Comparison of ENCODE assay signal across 20 cellular contexts in the genomic region with DNA sequence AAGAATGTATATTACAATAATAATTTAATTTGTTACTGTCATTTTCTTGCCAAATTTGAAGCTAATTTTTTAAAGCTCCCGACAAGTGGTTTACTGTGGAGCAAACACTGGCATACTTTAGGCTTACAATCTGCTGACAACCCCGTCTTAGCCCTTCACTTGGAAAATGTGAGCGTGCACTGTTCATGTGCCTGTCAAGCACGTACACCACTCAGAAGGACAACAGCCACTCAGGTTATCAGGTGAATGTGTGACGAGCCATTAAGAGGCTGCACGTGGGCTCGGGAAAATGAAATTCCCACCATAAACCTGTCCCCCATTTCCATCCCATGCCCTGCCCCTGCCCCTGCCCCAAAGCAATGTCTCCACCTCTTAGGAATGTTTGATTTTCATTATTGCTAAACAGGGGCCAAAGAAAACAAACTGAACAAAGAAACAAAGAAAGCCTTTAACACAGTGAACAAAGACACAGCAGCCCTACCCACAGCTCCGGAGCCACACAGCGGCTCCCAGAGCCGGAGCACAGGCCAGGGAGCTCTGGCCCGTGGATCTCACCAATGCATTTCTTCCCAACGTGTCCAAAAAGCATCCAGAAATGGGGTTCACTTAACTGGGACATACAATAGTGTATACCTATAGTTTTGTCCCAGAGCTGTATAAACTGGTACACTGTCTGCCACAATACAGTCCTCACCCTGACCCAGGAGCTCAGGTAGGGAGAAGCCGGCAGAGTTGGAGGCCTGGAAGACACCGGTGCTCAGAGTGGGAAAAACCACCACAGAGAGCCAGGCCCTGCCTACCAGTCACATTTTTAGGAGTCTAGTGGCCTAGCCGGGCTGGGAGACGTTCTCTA.
DNase-seq lines count a peak whose midpoint lies in the region; ATAC-seq and TF ChIP-seq lines count a peak whose summit lies in the region.
"Had no signal": no experiment of that assay in that cellular context is flagged by ENCODE, and none has a peak within 500 bp of the region (broad histone marks: within the 10 kb centered on the region; RNA-seq: fewer than 3 reads in every experiment).

No MANE protein-coding gene starts in this region.

- peak; percentile 18 for DNase-seq in NCI-H2107 treated with DMSO at 0.1 percent for 48 hours (lab: John Stamatoyannopoulos, UW; ENCODE audit: unreplicated experiment)
- no peak for DNase-seq in NCI-H2107 (lab: John Stamatoyannopoulos, UW)
- DNase-seq in Panc1 (ENCODE audit: low read depth, low spot score), result no peak
- DNase-seq in left kidney (ENCODE audit: low read depth, low spot score), result peak; percentile 49
- DNase-seq in renal cortical epithelial cell (ENCODE audit: low read depth), result peak; percentile 40
- DNase-seq in NCI-H2196 treated with DMSO at 0.1 percent for 48 hours (lab: John Stamatoyannopoulos, UW; ENCODE audit: unreplicated experiment), result no peak
- no peak for DNase-seq in cerebellar cortex (ENCODE audit: low spot score)
- DNase-seq: activated CD8-positive, alpha-beta T cell treated with anti-CD3 and anti-CD28 coated beads, Interleukin-2, amount 10 ng/mL, durations not matched to agents 7 days and 5 days; colonic mucosa; mesenchymal stem cell; NCI-H187; occipital lobe; spleen; T-cell; upper lobe of left lung had no signal

- no peak overlapping the region for H3K27ac ChIP-seq in Panc1 (ENCODE audit: low read length)
- H3K27ac ChIP-seq: 22Rv1; BLaER1 treated with 17β-estradiol and CSF1 and Interleukin-3, amounts not matched to agents 10 nM and 100 nM; colonic mucosa; RWPE1; spleen; upper lobe of left lung had no signal

- H3K4me3 ChIP-seq in Panc1 (ENCODE audit: low read depth in 2 of 2, low read length in 2 of 2), result no peak overlapping the region
- H3K4me3 ChIP-seq: BLaER1 treated with 17β-estradiol and CSF1 and Interleukin-3, amounts not matched to agents 10 nM and 100 nM; colonic mucosa; spleen; upper lobe of left lung had no signal

- H3K9me3 ChIP-seq in Panc1 (ENCODE audit: control insufficient read depth, insufficient read depth, low read depth, low read length), result no peaks in the 10 kb centered on the region
- H3K9me3 ChIP-seq: BLaER1 treated with 17β-estradiol and CSF1 and Interleukin-3, amounts not matched to agents 10 nM and 100 nM; colonic mucosa; spleen; upper lobe of left lung had no signal

- in situ Hi-C loops in Panc1 (cut with HindIII; ENCODE audit: low pct_unique_long_range_greater_than_20kb, low sequenced_read_pairs), result no loop called here

- intact Hi-C loops in Panc1 (cut with micrococcal nuclease; ENCODE audit: unreplicated experiment), result no loop called here

- no peak for TF ChIP-seq CTCF in Panc1 (IDR thresholded peaks at IDR 0.05)

- ATAC-seq in Panc1 (peak; percentile 50; the same call in 1 of the 2 replicates), GM21390 (IDR thresholded peaks at IDR 0.05; ENCODE audit: unreplicated experiment) (no peak)
- ATAC-seq: activated CD8-positive, alpha-beta T cell treated with anti-CD3 and anti-CD28 coated beads, Interleukin-2, amount 10 ng/mL, durations not matched to agents 7 days and 5 days; stimulated activated memory B cell treated with anti-CD40 and anti-IgM and Interleukin-4, amounts not matched to agents 10 μg/mL and 1 μg/mL and 100 μg/mL, for 72 hours; T-cell had no signal

- CTCF ChIA-PET in Panc1 (lab: Charles Lee), result no interaction called here

- no TSS peak for BruUV-seq in Panc1 (replicated peaks; lab: Mats Ljungman, UMichigan)

- H3K36me3 ChIP-seq in Panc1 (ENCODE audit: control insufficient read depth, insufficient read depth, low read length), result no peaks in the 10 kb centered on the region
- H3K36me3 ChIP-seq: BLaER1 treated with 17β-estradiol and CSF1 and Interleukin-3, amounts not matched to agents 10 nM and 100 nM; colonic mucosa; spleen; upper lobe of left lung had no signal

- POLR2A ChIA-PET in Panc1 (lab: Charles Lee), result no interaction called here

- H3K27me3 ChIP-seq in Panc1 (ENCODE audit: control insufficient read depth, insufficient read depth, low read length), result no peaks in the 10 kb centered on the region; the same call in 1 of the 2 replicates
- H3K27me3 ChIP-seq: colonic mucosa, upper lobe of left lung had no signal

- H3K4me1 ChIP-seq in Panc1 (ENCODE audit: control insufficient read depth, insufficient read depth, low read length), result no peaks in the 10 kb centered on the region
- H3K4me1 ChIP-seq: colonic mucosa, upper lobe of left lung had no signal

Comparison
In these comparisons a context has a peak if more than half of its experiments do, and no peak if none do; other contexts are left out.
1. DNase-seq: peak in NCI-H2107 treated with DMSO at 0.1 percent for 48 hours (single experiment), left kidney (single experiment) and renal cortical epithelial cell (single experiment); none in NCI-H2107 (single experiment), Panc1 (single experiment), NCI-H2196 treated with DMSO at 0.1 percent for 48 hours (single experiment) and cerebellar cortex (single experiment).